Comparison of ENCODE assay signal across 7 cellular contexts in genomic region chr2:71530246-71530986, GRCh38.
DNase-seq lines count a peak whose midpoint lies in the region; TF ChIP-seq lines count a peak whose summit lies in the region.

No MANE protein-coding gene starts in this region.

- H3K4me2 ChIP-seq in GM23248 (ENCODE audit: unreplicated experiment): no peak overlapping the region

- H4K20me1 ChIP-seq in GM23248 (ENCODE audit: insufficient read depth): no peaks in the 10 kb centered on the region

- intact Hi-C loops in vagina (cut with DNase I): no loop called here

- H3K9me3 ChIP-seq in GM23248 (ENCODE audit: low read depth) (no peaks in the 10 kb centered on the region), tibial nerve (no peaks in the 10 kb centered on the region), vagina (no peaks in the 10 kb centered on the region)

- no peak overlapping the region for H3K4me3 ChIP-seq in GM23248
- no peak overlapping the region for H3K4me3 ChIP-seq in tibial nerve
- H3K4me3 ChIP-seq in vagina: no peak overlapping the region

- H3K36me3 ChIP-seq in GM23248 (ENCODE audit: low read depth) (no peaks in the 10 kb centered on the region), tibial nerve (no peaks in the 10 kb centered on the region), vagina (no peaks in the 10 kb centered on the region)

- no peak overlapping the region for H2AFZ ChIP-seq in GM23248

- H3K4me1 ChIP-seq in GM23248 (ENCODE audit: insufficient read depth) (no peaks in the 10 kb centered on the region), tibial nerve (no peaks in the 10 kb centered on the region), vagina (no peaks in the 10 kb centered on the region)

- TF ChIP-seq CTCF in tibial nerve (IDR thresholded peaks at IDR 0.05) (peak in 4 of 5 experiments; percentile 39 to 56 (median 44)), vagina (IDR thresholded peaks at IDR 0.05) (no peak)

- in situ Hi-C loops in GM23248 (cut with MboI): loop anchor here (10.0 kb wide), 1 partner anchor 1054 kb away; no protein-coding TSS in a partner anchor

- no peaks in the 10 kb centered on the region for H3K9me2 ChIP-seq in GM23248 (ENCODE audit: insufficient read depth)

- no peaks in the 10 kb centered on the region for H3F3A ChIP-seq in GM23248 (ENCODE audit: insufficient read depth)

- H3K79me2 ChIP-seq in GM23248 (ENCODE audit: insufficient read depth): no peaks in the 10 kb centered on the region

- DNase-seq in DMS114 treated with DMSO at 0.1 percent for 48 hours (lab: John Stamatoyannopoulos, UW; ENCODE audit: unreplicated experiment) (peak; percentile 51), GM23248 (peak; percentile 70), NCI-H460 (ENCODE audit: extremely low read depth, low read depth) (peak; percentile 48), astrocyte of the hippocampus (ENCODE audit: low read depth, low spot score) (peak; percentile 48), iPS-NIHi7 (ENCODE audit: extremely low spot score) (peak; percentile 88), tibial nerve (ENCODE audit: low spot score in 2 of 2) (no peak), vagina (ENCODE audit: extremely low spot score in 2 of 2) (no peak)

- no peak overlapping the region for H3K9ac ChIP-seq in GM23248

- H3K27ac ChIP-seq in GM23248 (no peak overlapping the region), tibial nerve (no peak overlapping the region), vagina (no peak overlapping the region)

- WGBS in GM23248 (ENCODE audit: low coverage in 1 of 2, low lambda C conversion rate in 2 of 2, missing lambda C conversion rate in 2 of 2), 2 experiments: 69 to 74% methylated on average over 13 of the region's 13 CpGs
- 78 to 81% methylated on average over 13 of the region's 13 CpGs for WGBS in tibial nerve, 2 donors

- peaks cover 30% of the 10 kb centered on the region for H3K27me3 ChIP-seq in GM23248 (replicated peaks; ENCODE audit: insufficient read depth)
- peaks cover 0 to 10% of the 10 kb centered on the region in 2 donors for H3K27me3 ChIP-seq in tibial nerve
- no peaks in the 10 kb centered on the region for H3K27me3 ChIP-seq in vagina

- no peak for TF ChIP-seq EP300 in tibial nerve (IDR thresholded peaks at IDR 0.05)

- TF ChIP-seq POLR2A in tibial nerve (IDR thresholded peaks at IDR 0.05) (no peak), vagina (IDR thresholded peaks at IDR 0.05) (no peak)

Comparison
In these comparisons a context has a peak if more than half of its experiments do, and no peak if none do; other contexts are left out.
1. DNase-seq: peak in DMS114 treated with DMSO at 0.1 percent for 48 hours (single experiment), GM23248 (single experiment), NCI-H460 (single experiment), astrocyte of the hippocampus (single experiment) and iPS-NIHi7 (single experiment); none in tibial nerve (0 of 2) and vagina (0 of 2).
2. CTCF ChIP-seq: peak in tibial nerve (4 of 5); none in vagina (0 of 3).